Comparison of ENCODE assay signal across 9 cellular contexts in genomic region chr10:75484717-75485116, GRCh38. TPM values are rescaled to one million over a fixed set of nuclear protein-coding genes. Genes with fewer than 3 reads are reported as not detected.
"Had no signal": no experiment of that assay in that cellular context is flagged by ENCODE, and none has a peak within 500 bp of the region (broad histone marks: within the 10 kb centered on the region; RNA-seq: fewer than 3 reads in every experiment).

No MANE protein-coding gene starts in this region.

- ATAC-seq: GM12878 had no signal

- H3K4me3 ChIP-seq: GM12878 had no signal

- DNase-seq: GDM1, GF-D8 had no signal

- FAIRE-seq: G401.6, GM12878, GM12891, GM12892, GM18507, GM19239 had no signal

RNA-seq across cellular contexts. Expression of gene LRMDA, which starts 53.3 kb away (rescaled TPM):
- total RNA-seq: G401 had no signal
